14 cellular contexts compared by ENCODE assay signal in genomic region chr7:50676079-50676478, GRCh38.
"Had no signal": no experiment of that assay in that cellular context is flagged by ENCODE, and none has a peak within 500 bp of the region (broad histone marks: within the 10 kb centered on the region; RNA-seq: fewer than 3 reads in every experiment).

No MANE protein-coding gene starts in this region.

- H3K9me3 ChIP-seq: mucosa of descending colon, SJCRH30, upper lobe of left lung had no signal

- DNase-seq: activated CD4-positive, alpha-beta memory T cell treated with anti-CD3 and anti-CD28 coated beads for 36 hours; activated CD4-positive, alpha-beta T cell treated with anti-CD3 and anti-CD28 coated beads for 1 hour; activated naive CD8-positive, alpha-beta T cell treated with anti-CD3 and anti-CD28 coated beads, Interleukin-2, amount 10 ng/mL, durations not matched to agents 7 days and 5 days; activated T-cell treated with anti-CD3 and anti-CD28 coated beads, Interleukin-2, amount 50 U/mL, for 72 hours; erythroblast; kidney glomerular epithelial cell; mucosa of descending colon; nephron progenitor cell; retina; SJCRH30; upper lobe of left lung had no signal

- ATAC-seq: activated T-cell treated with anti-CD3 and anti-CD28 coated beads, Interleukin-2, amount 50 U/mL, for 72 hours; mucosa of descending colon had no signal

- H3K36me3 ChIP-seq: SJCRH30 had no signal

- H3K27ac ChIP-seq: SJCRH30 had no signal

- H3K9me3 Mint-ChIP-seq: activated CD4-positive, alpha-beta memory T cell treated with anti-CD3 and anti-CD28 coated beads for 36 hours; activated naive CD8-positive, alpha-beta T cell treated with anti-CD3 and anti-CD28 coated beads, Interleukin-2, amount 10 ng/mL, durations not matched to agents 7 days and 5 days; activated T-cell treated with anti-CD3 and anti-CD28 coated beads, Interleukin-2, amount 50 U/mL, for 72 hours; central memory CD8-positive, alpha-beta T cell; nephron progenitor cell; T-helper 2 cell treated with Interferon-gamma antibody and Interleukin-4, amounts not matched to agents 5 μg/mL and 100 μg/mL, for 36 hours had no signal

- H3K27ac Mint-ChIP-seq: activated CD4-positive, alpha-beta memory T cell treated with anti-CD3 and anti-CD28 coated beads for 36 hours; activated naive CD8-positive, alpha-beta T cell treated with anti-CD3 and anti-CD28 coated beads, Interleukin-2, amount 10 ng/mL, durations not matched to agents 7 days and 5 days; activated T-cell treated with anti-CD3 and anti-CD28 coated beads, Interleukin-2, amount 50 U/mL, for 72 hours had no signal

- H3K27me3 Mint-ChIP-seq: activated CD4-positive, alpha-beta memory T cell treated with anti-CD3 and anti-CD28 coated beads for 36 hours had no signal

- H3K4me3 Mint-ChIP-seq: activated CD4-positive, alpha-beta memory T cell treated with anti-CD3 and anti-CD28 coated beads for 36 hours; activated naive CD8-positive, alpha-beta T cell treated with anti-CD3 and anti-CD28 coated beads, Interleukin-2, amount 10 ng/mL, durations not matched to agents 7 days and 5 days; activated T-cell treated with anti-CD3 and anti-CD28 coated beads, Interleukin-2, amount 50 U/mL, for 72 hours; central memory CD8-positive, alpha-beta T cell; nephron progenitor cell; T-helper 2 cell treated with Interferon-gamma antibody and Interleukin-4, amounts not matched to agents 5 μg/mL and 100 μg/mL, for 36 hours had no signal

- H3K4me3 ChIP-seq: mucosa of descending colon, SJCRH30, smooth muscle cell, upper lobe of left lung had no signal

- H3K36me3 Mint-ChIP-seq: activated CD4-positive, alpha-beta memory T cell treated with anti-CD3 and anti-CD28 coated beads for 36 hours; activated naive CD8-positive, alpha-beta T cell treated with anti-CD3 and anti-CD28 coated beads, Interleukin-2, amount 10 ng/mL, durations not matched to agents 7 days and 5 days had no signal

- H3K4me2 ChIP-seq: smooth muscle cell had no signal

- H3K27me3 ChIP-seq: upper lobe of left lung had no signal

- H3K4me1 ChIP-seq: SJCRH30 had no signal
